ENCODE assay signal across 12 cellular contexts in genomic region chr17:79011451-79012147, GRCh38. TPM values are rescaled to one million over a fixed set of nuclear protein-coding genes. Genes with fewer than 3 reads are reported as not detected.
DNase-seq lines count a peak whose midpoint lies in the region; ATAC-seq and TF ChIP-seq lines count a peak whose summit lies in the region.
"Had no signal": no experiment of that assay in that cellular context is flagged by ENCODE, and none has a peak within 500 bp of the region (broad histone marks: within the 10 kb centered on the region; RNA-seq: fewer than 3 reads in every experiment).

No MANE protein-coding gene starts in this region.

- peaks cover 19 to 20% of the 10 kb centered on the region in 2 donors for H3K27me3 Mint-ChIP-seq in stimulated activated naive B cell treated with anti-CD40 and anti-IgM and Interleukin-4, amounts not matched to agents 10 μg/mL and 1 μg/mL and 100 μg/mL, for 72 hours

- peak overlapping the region; percentile 61 for H3K27ac ChIP-seq in osteoblast (ENCODE audit: low read depth, low read length)
- H3K27ac ChIP-seq: RWPE1 had no signal

- no peaks in the 10 kb centered on the region for H3K27me3 ChIP-seq in osteoblast (ENCODE audit: insufficient read depth, low read length)

- no peak for TF ChIP-seq CTCF in osteoblast (IDR thresholded peaks at IDR 0.05; ENCODE audit: extremely low read depth, low read depth, low read length)
- no peak for TF ChIP-seq CTCF in GM13976 (IDR thresholded peaks at IDR 0.05; ENCODE audit: borderline replicate concordance, control extremely low read depth, extremely low read depth, insufficient read depth, missing control alignments)

- H3K27ac Mint-ChIP-seq in stimulated activated naive B cell treated with anti-CD40 and anti-IgM and Interleukin-4, amounts not matched to agents 10 μg/mL and 1 μg/mL and 100 μg/mL, for 72 hours, result no peak overlapping the region

- no peak for ATAC-seq in stimulated activated naive B cell treated with anti-CD40 and anti-IgM and Interleukin-4, amounts not matched to agents 10 μg/mL and 1 μg/mL and 100 μg/mL, for 72 hours (replicated peaks)
- no peak for ATAC-seq in HG02610 (IDR thresholded peaks at IDR 0.05; ENCODE audit: unreplicated experiment)

- H3K4me1 Mint-ChIP-seq in stimulated activated naive B cell treated with anti-CD40 and anti-IgM and Interleukin-4, amounts not matched to agents 10 μg/mL and 1 μg/mL and 100 μg/mL, for 72 hours, result peaks cover 23 to 43% of the 10 kb centered on the region in 2 donors

- H3K9me3 ChIP-seq in osteoblast (ENCODE audit: low read depth, low read length), result no peaks in the 10 kb centered on the region

- H3K36me3 ChIP-seq in osteoblast (ENCODE audit: insufficient read depth, low read length), result no peaks in the 10 kb centered on the region

- H4K20me1 ChIP-seq in osteoblast (ENCODE audit: insufficient read depth, low read length), result peaks cover 23% of the 10 kb centered on the region

- DNase-seq in EH (ENCODE audit: low read depth) (peak; percentile 79), RPMI7951 (ENCODE audit: low read depth) (peak; percentile 63), fibroblast of gingiva (ENCODE audit: low read depth) (peak; percentile 31), osteoblast (ENCODE audit: insufficient read length, low spot score, missing footprints) (peak; percentile 13), GM13976 (ENCODE audit: low spot score) (no peak)
- no peak for DNase-seq in stimulated activated naive B cell treated with anti-CD40 and anti-IgM and Interleukin-4, amounts not matched to agents 10 μg/mL and 1 μg/mL and 100 μg/mL, for 72 hours
- no peak for DNase-seq in activated effector memory CD4-positive, alpha-beta T cell treated with Interleukin-2 at 50 U/mL for 16 hours
- DNase-seq: NCI-H345; nucleus accumbens; stimulated activated naive CD4-positive, alpha-beta T cell treated with Interleukin-2 at 50 U/mL for 16 hours had no signal

- in situ Hi-C loops in GM13976 (cut with MboI; ENCODE audit: low sequenced_read_pairs, unreplicated experiment), result no loop called here

- H3K4me3 Mint-ChIP-seq in stimulated activated naive B cell treated with anti-CD40 and anti-IgM and Interleukin-4, amounts not matched to agents 10 μg/mL and 1 μg/mL and 100 μg/mL, for 72 hours, result no peak overlapping the region

- H3K4me1 ChIP-seq in osteoblast (ENCODE audit: insufficient read depth, low read length), result peaks cover 30% of the 10 kb centered on the region

- peaks cover 2 to 4% of the 10 kb centered on the region in 2 donors for H3K9me3 Mint-ChIP-seq in stimulated activated naive B cell treated with anti-CD40 and anti-IgM and Interleukin-4, amounts not matched to agents 10 μg/mL and 1 μg/mL and 100 μg/mL, for 72 hours

- peaks cover 31% of the 10 kb centered on the region for H3K79me2 ChIP-seq in osteoblast (ENCODE audit: insufficient read depth, low read length)

- peaks cover 4 to 12% of the 10 kb centered on the region in 2 donors for H3K36me3 Mint-ChIP-seq in stimulated activated naive B cell treated with anti-CD40 and anti-IgM and Interleukin-4, amounts not matched to agents 10 μg/mL and 1 μg/mL and 100 μg/mL, for 72 hours

- H3K4me2 ChIP-seq in osteoblast (ENCODE audit: insufficient read depth, low read length), result peak overlapping the region; percentile 51

- peak overlapping the region; percentile 87 for H2AFZ ChIP-seq in osteoblast (ENCODE audit: low read length)

- H3K4me3 ChIP-seq in osteoblast (ENCODE audit: insufficient read depth, low read length), result peak overlapping the region; percentile 21

RNA-seq across cellular contexts. Expression of gene CANT1, which starts 2.0 kb away (rescaled TPM):
- total RNA-seq in RPMI7951 (2014; rRNA removed; shearing (Covaris generic)), result 39.2 and 43.6 TPM in 2 replicates
- 49.2 and 51.3 TPM in 2 replicates for total RNA-seq in osteoblast

RNA-seq across cellular contexts. Expression of gene C1QTNF1, which starts 12.4 kb away (rescaled TPM):
- 31.8 and 45.7 TPM in 2 replicates for total RNA-seq in RPMI7951 (2014; rRNA removed; shearing (Covaris generic))
- total RNA-seq in osteoblast, result 13.8 and 14.4 TPM in 2 replicates

RNA-seq across cellular contexts. Expression of gene LGALS3BP, which starts 31.9 kb away (rescaled TPM):
- 524 and 575 TPM in 2 replicates for total RNA-seq in RPMI7951 (2014; rRNA removed; shearing (Covaris generic))
- 388 and 457 TPM in 2 replicates for total RNA-seq in osteoblast

Comparison
In these comparisons a context has a peak if more than half of its experiments do, and no peak if none do; other contexts are left out.
1. DNase-seq: peak in EH (single experiment), RPMI7951 (single experiment), fibroblast of gingiva (single experiment) and osteoblast (single experiment); none in stimulated activated naive B cell treated with anti-CD40 and anti-IgM and Interleukin-4, amounts not matched to agents 10 μg/mL and 1 μg/mL and 100 μg/mL, for 72 hours (single experiment), activated effector memory CD4-positive, alpha-beta T cell treated with Interleukin-2 at 50 U/mL for 16 hours (single experiment) and GM13976 (single experiment).